8 cellular contexts compared by ENCODE assay signal in genomic region chr19:7902796-7903243, GRCh38. TPM values are rescaled to one million over a fixed set of nuclear protein-coding genes. Genes with fewer than 3 reads are reported as not detected.
DNase-seq lines count a peak whose midpoint lies in the region; ATAC-seq lines count a peak whose summit lies in the region.

No MANE protein-coding gene starts in this region.

- CTCF ChIA-PET in activated CD4-positive, alpha-beta memory T cell treated with anti-CD3 and anti-CD28 coated beads for 36 hours (lab: Charles Lee) = interaction anchor here (0.7 to 4.0 kb wide), 13 partner anchors 14 to 364 kb away, joined by 3 to 27 read pairs (median 7); partner anchors contain the start of genes ELAVL1, SNAPC2, TIMM44 and TRAPPC5

- H3K4me3 ChIP-seq in iPS-20b (ENCODE audit: low read length) = peak overlapping the region; percentile 76

- intact Hi-C loops in activated CD4-positive, alpha-beta memory T cell treated with anti-CD3 and anti-CD28 coated beads for 36 hours (cut with micrococcal nuclease) = loop anchor here (1.0 to 5.0 kb wide), 3 partner anchors 17 to 40 kb away; partner anchors contain the start of genes SNAPC2 and TIMM44

- no peaks in the 10 kb centered on the region for H3K9me3 Mint-ChIP-seq in activated T-cell treated with anti-CD3 and anti-CD28 coated beads, Interleukin-2, amount 50 U/mL, for 24 hours
- peaks cover 2% of the 10 kb centered on the region for H3K9me3 Mint-ChIP-seq in activated CD4-positive, alpha-beta memory T cell treated with anti-CD3 and anti-CD28 coated beads for 36 hours

- peaks cover 7% of the 10 kb centered on the region for H3K4me1 ChIP-seq in iPS-20b (ENCODE audit: insufficient read depth, low read length)

- POLR2A ChIA-PET in activated CD4-positive, alpha-beta memory T cell treated with anti-CD3 and anti-CD28 coated beads for 36 hours (lab: Charles Lee) = interaction anchor here (0.6 to 1.6 kb wide), 4 partner anchors 15 to 41 kb away, joined by 3 to 10 read pairs (median 5); partner anchors contain the start of genes SNAPC2 and TIMM44

- no peaks in the 10 kb centered on the region for H3K27me3 Mint-ChIP-seq in activated T-cell treated with anti-CD3 and anti-CD28 coated beads, Interleukin-2, amount 50 U/mL, for 24 hours
- H3K27me3 Mint-ChIP-seq in activated CD4-positive, alpha-beta memory T cell treated with anti-CD3 and anti-CD28 coated beads for 36 hours = peaks cover 3% of the 10 kb centered on the region

- peaks cover 4% of the 10 kb centered on the region; the same call in 1 of the 2 replicates for H3K27me3 ChIP-seq in iPS-20b (ENCODE audit: insufficient read depth, low read length)

- H3K36me3 Mint-ChIP-seq in activated T-cell treated with anti-CD3 and anti-CD28 coated beads, Interleukin-2, amount 50 U/mL, for 24 hours (ENCODE audit: low read depth) = peaks cover 30% of the 10 kb centered on the region
- H3K36me3 Mint-ChIP-seq in activated CD4-positive, alpha-beta memory T cell treated with anti-CD3 and anti-CD28 coated beads for 36 hours = peaks cover 9% of the 10 kb centered on the region

- peaks cover 4% of the 10 kb centered on the region; the same call in 1 of the 2 replicates for H3K36me3 ChIP-seq in iPS-20b (ENCODE audit: insufficient read depth, low read depth, low read length)

- H3K27ac Mint-ChIP-seq in activated T-cell treated with anti-CD3 and anti-CD28 coated beads, Interleukin-2, amount 50 U/mL, for 24 hours = peak overlapping the region; percentile 97
- H3K27ac Mint-ChIP-seq in activated CD4-positive, alpha-beta memory T cell treated with anti-CD3 and anti-CD28 coated beads for 36 hours = peak overlapping the region; percentile 93

- no peaks in the 10 kb centered on the region for H3K9me3 ChIP-seq in iPS-20b (ENCODE audit: insufficient read depth, low read depth, low read length)

- H3K4me1 Mint-ChIP-seq in activated T-cell treated with anti-CD3 and anti-CD28 coated beads, Interleukin-2, amount 50 U/mL, for 24 hours (ENCODE audit: low read depth) = peaks cover 35% of the 10 kb centered on the region
- peaks cover 21% of the 10 kb centered on the region for H3K4me1 Mint-ChIP-seq in activated CD4-positive, alpha-beta memory T cell treated with anti-CD3 and anti-CD28 coated beads for 36 hours (ENCODE audit: low read depth)

- H3K27ac ChIP-seq in iPS-20b (ENCODE audit: low read length) (peak overlapping the region; percentile 91), substantia nigra (ENCODE audit: low read depth, low read length, poor library complexity, severe bottlenecking) (peak overlapping the region; percentile 83)

- ATAC-seq in HG02571 (IDR thresholded peaks at IDR 0.05; ENCODE audit: unreplicated experiment) = no peak
- ATAC-seq in HG03460 (IDR thresholded peaks at IDR 0.05; ENCODE audit: unreplicated experiment) = no peak

- H3K4me3 Mint-ChIP-seq in activated T-cell treated with anti-CD3 and anti-CD28 coated beads, Interleukin-2, amount 50 U/mL, for 24 hours = peak overlapping the region; percentile 86
- peak overlapping the region; percentile 83 for H3K4me3 Mint-ChIP-seq in activated CD4-positive, alpha-beta memory T cell treated with anti-CD3 and anti-CD28 coated beads for 36 hours

- DNase-seq in activated T-cell treated with anti-CD3 and anti-CD28 coated beads, Interleukin-2, amount 50 U/mL, for 24 hours = no peak
- DNase-seq in activated T-cell treated with anti-CD3 and anti-CD28 coated beads for 4 hours = no peak
- DNase-seq in activated CD4-positive, alpha-beta memory T cell treated with anti-CD3 and anti-CD28 coated beads for 36 hours = peak; percentile 14
- DNase-seq in substantia nigra (lab: John Stamatoyannopoulos, UW) = peak in 2 of 49 donors; percentile 55 to 59
- no peak for DNase-seq in NCI-H1694 treated with DMSO at 0.1 percent for 48 hours (lab: John Stamatoyannopoulos, UW)

- peak overlapping the region; percentile 95 for H3K9ac ChIP-seq in iPS-20b (ENCODE audit: low read depth, low read length)

RNA-seq across cellular contexts. Expression of gene MAP2K7, which starts 0.9 kb away (rescaled TPM):
- 10 to 100 TPM; 29.1 to 30.1 TPM for total RNA-seq in activated CD4-positive, alpha-beta memory T cell treated with anti-CD3 and anti-CD28 coated beads for 36 hours

RNA-seq across cellular contexts. Expression of gene TGFBR3L, which starts 11.8 kb away (rescaled TPM):
- 1 to 10 TPM; 4.4 to 4.6 TPM for total RNA-seq in activated CD4-positive, alpha-beta memory T cell treated with anti-CD3 and anti-CD28 coated beads for 36 hours

RNA-seq across cellular contexts. Expression of gene LRRC8E, which starts 14.5 kb away (rescaled TPM):
- total RNA-seq in activated CD4-positive, alpha-beta memory T cell treated with anti-CD3 and anti-CD28 coated beads for 36 hours = not detected

RNA-seq across cellular contexts. Expression of gene SNAPC2, which starts 17.3 kb away (rescaled TPM):
- total RNA-seq in activated CD4-positive, alpha-beta memory T cell treated with anti-CD3 and anti-CD28 coated beads for 36 hours = 10 to 100 TPM; 18.7 to 20.2 TPM

RNA-seq across cellular contexts. Expression of gene CTXN1, which starts 23.1 kb away (rescaled TPM):
- total RNA-seq in activated CD4-positive, alpha-beta memory T cell treated with anti-CD3 and anti-CD28 coated beads for 36 hours = under 1 TPM; 0.29 to 0.77 TPM
